8 cellular contexts compared by ENCODE assay signal in the genomic region with DNA sequence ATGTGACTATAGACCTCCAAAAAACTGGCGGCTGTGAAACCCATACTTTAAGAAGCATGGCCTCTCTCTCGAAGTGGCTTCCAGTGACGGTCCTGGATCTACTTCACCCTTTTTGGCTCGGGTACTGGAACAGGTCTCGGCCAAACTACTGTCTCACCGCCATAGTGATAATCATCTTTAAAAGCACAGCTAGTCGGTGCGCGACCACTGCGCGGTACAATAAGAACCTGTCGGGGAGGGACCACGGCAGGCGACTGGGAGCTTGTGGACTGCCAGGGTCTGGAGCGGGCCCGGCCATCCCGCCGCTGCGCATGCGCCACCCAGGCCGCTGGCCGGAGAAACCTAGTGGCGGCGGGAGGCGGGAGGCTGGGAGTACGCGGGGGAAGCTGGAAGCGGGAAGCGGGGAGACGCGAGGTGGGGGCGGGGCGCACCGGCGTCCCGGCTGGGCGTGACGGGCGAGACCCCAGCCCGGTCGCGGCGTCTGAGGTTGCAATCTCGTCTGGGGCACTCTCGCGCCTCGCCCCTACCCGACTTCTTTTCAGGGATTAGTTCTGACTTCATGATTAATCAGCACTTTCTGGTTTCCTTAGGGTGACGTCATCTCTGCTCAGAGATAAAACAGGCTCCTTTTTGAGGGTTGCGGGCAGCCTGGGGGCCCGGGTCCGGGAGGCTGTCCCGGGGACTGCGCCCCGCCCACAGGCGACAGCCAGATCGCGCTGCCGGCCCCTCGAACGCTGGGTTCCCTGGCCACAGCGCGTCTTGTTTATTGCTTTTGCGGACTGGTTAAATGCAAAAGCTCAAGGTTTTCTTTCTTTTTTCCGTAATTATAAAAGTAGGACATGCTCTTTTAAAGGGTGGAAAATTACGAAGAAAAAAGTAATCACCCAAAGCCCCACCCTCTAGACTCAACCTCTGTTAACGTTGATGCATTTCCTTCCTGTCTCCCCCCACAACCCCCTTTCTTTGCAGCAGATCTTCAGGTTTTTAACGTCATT.
A peak's percentile ranks its signal among the peaks of the same experiment; 100 is the strongest.
DNase-seq lines count a peak whose midpoint lies in the region; ATAC-seq and TF ChIP-seq lines count a peak whose summit lies in the region.

No MANE protein-coding gene starts in this region.

- H3K4me2 ChIP-seq in OCI-LY7 (ENCODE audit: low read length): peak overlapping the region; percentile 89

- no peak for TF ChIP-seq CTCF in CD8-positive, alpha-beta T cell (IDR thresholded peaks at IDR 0.05)
- TF ChIP-seq CTCF in OCI-LY7 (conservative IDR thresholded peaks at IDR 0.05; ENCODE audit: low read length): peak; percentile 29; the same call in 1 of the 2 replicates
- TF ChIP-seq CTCF in epithelial cell of proximal tubule (conservative IDR thresholded peaks at IDR 0.05; ENCODE audit: low read depth, low read length): no peak

- no peaks in the 10 kb centered on the region for H3K9me2 ChIP-seq in OCI-LY7 (ENCODE audit: insufficient read depth, low read length)

- H3K36me3 Mint-ChIP-seq in CD8-positive, alpha-beta T cell: peaks cover 3% of the 10 kb centered on the region

- peak; percentile 76 for ATAC-seq in CD8-positive, alpha-beta T cell
- peak; percentile 84 for ATAC-seq in GM19467 (IDR thresholded peaks at IDR 0.05; ENCODE audit: unreplicated experiment)

- H3K4me1 Mint-ChIP-seq in CD8-positive, alpha-beta T cell (ENCODE audit: low read depth): peaks cover 32% of the 10 kb centered on the region

- POLR2A ChIA-PET in CD8-positive, alpha-beta T cell (lab: Charles Lee): interaction anchor here (0.9 to 2.3 kb wide), 7 partner anchors 10 to 1109 kb away, joined by 3 to 15 read pairs (median 5); a partner anchor contains a TSS
- POLR2A ChIA-PET in OCI-LY7 (lab: Charles Lee): interaction anchor here (1.1 to 7.4 kb wide), 6 partner anchors 12 to 36 kb away, joined by 3 to 57 read pairs (median 6); no protein-coding TSS in a partner anchor

- H3K79me2 ChIP-seq in OCI-LY7 (ENCODE audit: insufficient read depth, low read depth, low read length): no peaks in the 10 kb centered on the region

- peak overlapping the region; percentile 83 for H2AFZ ChIP-seq in OCI-LY7 (ENCODE audit: low read length)

- H3K4me1 ChIP-seq in CD8-positive, alpha-beta T cell (ENCODE audit: insufficient read depth, low read length): peaks cover 20% of the 10 kb centered on the region
- peaks cover 63% of the 10 kb centered on the region for H3K4me1 ChIP-seq in OCI-LY7 (ENCODE audit: insufficient read depth, low read length, poor library complexity, severe bottlenecking)

- peak overlapping the region; percentile 57 for H3K4me3 ChIP-seq in CD8-positive, alpha-beta T cell (ENCODE audit: low read depth, low read length)
- H3K4me3 ChIP-seq in OCI-LY7 (ENCODE audit: low read depth, low read length, poor library complexity, severe bottlenecking) (peak overlapping the region; percentile 66), epithelial cell of proximal tubule (ENCODE audit: low read depth, low read length) (peak overlapping the region; percentile 80)

- H3K9me3 ChIP-seq in CD8-positive, alpha-beta T cell (ENCODE audit: low read length): no peaks in the 10 kb centered on the region
- H3K9me3 ChIP-seq in OCI-LY7 (ENCODE audit: low read length): no peaks in the 10 kb centered on the region

- CTCF ChIA-PET in CD8-positive, alpha-beta T cell (lab: Charles Lee): interaction anchor here (1.0 kb wide), 1 partner anchor 70 kb away, joined by 3 read pairs; no protein-coding TSS in a partner anchor
- CTCF ChIA-PET in OCI-LY7 (lab: Charles Lee; ENCODE audit: unreplicated experiment): no interaction called here

- no peaks in the 10 kb centered on the region for H3K9me3 Mint-ChIP-seq in CD8-positive, alpha-beta T cell

- H3K27ac ChIP-seq in CD8-positive, alpha-beta T cell (ENCODE audit: low read depth, low read length): peak overlapping the region; percentile 83
- peak overlapping the region; percentile 80 for H3K27ac ChIP-seq in OCI-LY7 (ENCODE audit: low read depth, low read length, poor library complexity, severe bottlenecking)

- peak; percentile 62 to 90 (median 79) for DNase-seq in CD8-positive, alpha-beta T cell
- peak; percentile 93 for DNase-seq in HPDE6-E6E7 (ENCODE audit: extremely low spot score)
- peak; percentile 76 for DNase-seq in OCI-LY7 (ENCODE audit: low spot score)
- DNase-seq in activated T-cell treated with anti-CD3 and anti-CD28 coated beads for 48 hours (ENCODE audit: low read depth): peak; percentile 73
- DNase-seq in epithelial cell of proximal tubule (ENCODE audit: low read depth): no peak
- DNase-seq in mucosa of gallbladder (ENCODE audit: low spot score): peak; percentile 87
- DNase-seq in stimulated activated CD8-positive, alpha-beta memory T cell treated with anti-CD3 and anti-CD28 coated beads, Interleukin-4, amount 100 ng/mL, for 24 hours (ENCODE audit: low read depth): peak; percentile 75

- no peaks in the 10 kb centered on the region for H3K27me3 Mint-ChIP-seq in CD8-positive, alpha-beta T cell (ENCODE audit: low read depth)

- no TSS peak for BruUV-seq in OCI-LY7 (replicated peaks; lab: Mats Ljungman, UMichigan)

- H4K20me1 ChIP-seq in OCI-LY7 (ENCODE audit: insufficient read depth, low read length): no peaks in the 10 kb centered on the region

- intact Hi-C loops in CD8-positive, alpha-beta T cell (cut with DNase I, micrococcal nuclease): loop anchor here (1.0 to 10.0 kb wide), 10 partner anchors 67 to 589 kb away; a partner anchor contains a TSS
- intact Hi-C loops in OCI-LY7 (cut with micrococcal nuclease; ENCODE audit: unreplicated experiment): loop anchor here (1.0 to 5.0 kb wide), 3 partner anchors 25 to 447 kb away; a partner anchor contains a TSS

- peak overlapping the region; percentile 89 for H3K27ac Mint-ChIP-seq in CD8-positive, alpha-beta T cell

- peak overlapping the region; percentile 95 for H3K4me3 Mint-ChIP-seq in CD8-positive, alpha-beta T cell

- no peaks in the 10 kb centered on the region for H3K27me3 ChIP-seq in CD8-positive, alpha-beta T cell (ENCODE audit: insufficient read depth, low read length)

- no peaks in the 10 kb centered on the region for H3K36me3 ChIP-seq in CD8-positive, alpha-beta T cell (ENCODE audit: insufficient read depth, low read length)
- H3K36me3 ChIP-seq in OCI-LY7 (ENCODE audit: insufficient read depth, low read length): no peaks in the 10 kb centered on the region
